In the genomic region with DNA sequence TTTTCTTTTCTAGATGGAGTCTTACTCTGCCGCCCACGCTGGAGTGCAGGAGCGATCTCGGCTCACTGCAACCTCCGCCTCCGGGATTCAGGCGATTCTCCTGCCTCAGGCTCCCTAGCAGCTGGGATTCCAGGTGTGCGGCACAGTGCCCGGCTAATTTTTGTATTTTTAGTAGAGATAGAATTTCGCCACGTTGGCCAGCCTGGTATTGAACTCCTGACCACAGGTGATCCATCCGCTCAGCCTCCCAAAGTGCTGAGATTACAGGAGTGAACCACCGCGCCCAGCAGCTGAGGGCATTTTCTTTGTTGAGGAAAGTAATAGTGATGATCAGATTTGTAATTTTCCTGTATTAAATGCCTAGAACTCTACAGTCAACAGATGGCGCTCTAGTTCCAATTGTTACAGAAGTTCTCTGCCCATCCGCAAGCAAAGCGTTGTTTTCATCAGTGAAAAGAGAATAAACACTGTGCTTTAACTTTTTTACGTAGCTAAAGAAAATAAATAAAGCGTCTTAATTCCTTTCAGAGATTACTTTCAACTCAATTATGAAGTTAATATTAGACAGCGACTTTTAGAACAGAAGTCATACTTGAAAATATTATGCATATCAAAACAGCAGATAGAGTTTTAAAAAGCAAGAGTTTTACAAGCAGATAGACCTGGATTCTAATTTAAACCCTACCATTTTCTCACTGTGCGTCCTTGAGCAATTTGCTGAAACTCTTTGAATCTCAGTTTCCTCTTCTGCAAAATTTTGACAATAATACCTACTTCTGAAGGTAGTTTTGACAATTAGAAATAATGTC, we compare ENCODE assay signal across 7 cellular contexts.
DNase-seq lines count a peak whose midpoint lies in the region; ATAC-seq and TF ChIP-seq lines count a peak whose summit lies in the region.

No MANE protein-coding gene starts in this region.

- no peaks in the 10 kb centered on the region for H3K9me2 ChIP-seq in HCT116 (ENCODE audit: insufficient read depth)

- POLR2A ChIA-PET in HCT116 (lab: Charles Lee), result interaction anchor here (0.6 to 1.9 kb wide), 3 partner anchors 91 to 510 kb away, joined by 3 to 6 read pairs (median 3); no protein-coding TSS in a partner anchor

- H3K27me3 ChIP-seq in HCT116 (ENCODE audit: insufficient read depth, low read length), result no peaks in the 10 kb centered on the region
- no peaks in the 10 kb centered on the region for H3K27me3 ChIP-seq in vagina

- TF ChIP-seq RAD21 in HCT116 (IDR thresholded peaks at IDR 0.05; ENCODE audit: low read depth), result peak; percentile 86

- peak overlapping the region; percentile 72 for H2AFZ ChIP-seq in HCT116 (ENCODE audit: low read depth, low read length, poor library complexity, severe bottlenecking)

- BruUV-seq in HCT116 (replicated peaks; lab: Mats Ljungman, UMichigan), result no TSS peak

- no peaks in the 10 kb centered on the region for H3K9me3 Mint-ChIP-seq in T-helper 2 cell treated with Interferon-gamma antibody and Interleukin-4, amounts not matched to agents 5 μg/mL and 100 μg/mL, for 36 hours

- peak; percentile 70 for ATAC-seq in HCT116

- H3K36me3 ChIP-seq in HCT116 (ENCODE audit: control insufficient read depth in 1 of 2, insufficient read depth in 2 of 2, low read length in 2 of 2) (no peaks in the 10 kb centered on the region), vagina (no peaks in the 10 kb centered on the region)

- peak overlapping the region; percentile 77 for H3K4me3 Mint-ChIP-seq in T-helper 2 cell treated with Interferon-gamma antibody and Interleukin-4, amounts not matched to agents 5 μg/mL and 100 μg/mL, for 36 hours

- TF ChIP-seq CTCF in HCT116 (IDR thresholded peaks at IDR 0.05 in 2 of 3, conservative IDR thresholded peaks at IDR 0.05 in 1 of 3; ENCODE audit: borderline replicate concordance in 1 of 3, insufficient read depth in 1 of 3, low read depth in 2 of 3, low read length in 2 of 3), result peak; percentile 66 to 79 (median 68); a peak in 5 of 6 replicates
- peak; percentile 72 for TF ChIP-seq CTCF in epithelial cell of esophagus (IDR thresholded peaks at IDR 0.05; ENCODE audit: insufficient read depth, low read depth, low read length, missing control alignments)
- peak in 2 of 3 experiments; percentile 44 to 71 for TF ChIP-seq CTCF in vagina (IDR thresholded peaks at IDR 0.05)

- H3K4me1 Mint-ChIP-seq in T-helper 2 cell treated with Interferon-gamma antibody and Interleukin-4, amounts not matched to agents 5 μg/mL and 100 μg/mL, for 36 hours (ENCODE audit: low read depth), result peaks cover 19% of the 10 kb centered on the region

- TF ChIP-seq POLR2A in HCT116 (IDR thresholded peaks at IDR 0.05; ENCODE audit: borderline replicate concordance, extremely low read depth, insufficient read depth, insufficient read length) (no peak), vagina (IDR thresholded peaks at IDR 0.05) (no peak)

- H3K27ac Mint-ChIP-seq in T-helper 2 cell treated with Interferon-gamma antibody and Interleukin-4, amounts not matched to agents 5 μg/mL and 100 μg/mL, for 36 hours, result peak overlapping the region; percentile 66

- DNase-seq in GF-D8 (lab: John Stamatoyannopoulos, UW) (peak; percentile 2), HCT116 (ENCODE audit: low read depth, low spot score) (peak; percentile 76), NCI-H2029 treated with DMSO at 0.1 percent for 48 hours (lab: John Stamatoyannopoulos, UW) (peak; percentile 86), epithelial cell of esophagus (ENCODE audit: low read depth) (peak; percentile 77), middle frontal gyrus (ENCODE audit: extremely low spot score, low spot score) (peak; percentile 71), vagina (ENCODE audit: extremely low spot score in 2 of 2) (no peak)
- no peak for DNase-seq in T-helper 2 cell treated with Interferon-gamma antibody and Interleukin-4, amounts not matched to agents 5 μg/mL and 100 μg/mL, for 36 hours (ENCODE audit: low spot score)

- CTCF ChIA-PET in HCT116 (lab: Charles Lee), result interaction anchor here (0.7 to 3.9 kb wide), 9 partner anchors 9 to 511 kb away, joined by 3 to 47 read pairs (median 5); partner anchors contain the start of genes GALNT4 and POC1B

- H4K20me1 ChIP-seq in HCT116 (ENCODE audit: insufficient read depth), result no peaks in the 10 kb centered on the region

- H3K27ac ChIP-seq in HCT116 (ENCODE audit: low read depth, low read length) (peak overlapping the region; percentile 50), vagina (no peak overlapping the region)

- H3K9ac ChIP-seq in HCT116 (ENCODE audit: low read length), result peak overlapping the region; percentile 61

- H3K4me1 ChIP-seq in HCT116 (ENCODE audit: control insufficient read depth in 1 of 2, insufficient read depth in 2 of 2, low read length in 2 of 2), result peaks cover 2 to 36% of the 10 kb centered on the region in 2 experiments; a peak in 3 of 4 replicates
- H3K4me1 ChIP-seq in vagina, result no peaks in the 10 kb centered on the region

- intact Hi-C loops in HCT116 (cut with micrococcal nuclease) (loop anchor here (1.0 kb wide), 3 partner anchors 336 to 512 kb away; partner anchors contain the start of gene GALNT4), vagina (cut with DNase I) (no loop called here)

- RAD21 ChIA-PET in HCT116 (lab: Charles Lee; ENCODE audit: low non-redundant PET in 1 of 2, low total read pairs in 2 of 2, uncharacterized antibody in 2 of 2, unreplicated experiment in 2 of 2), result no interaction called here

- no peaks in the 10 kb centered on the region for H3K79me2 ChIP-seq in HCT116 (ENCODE audit: insufficient read depth, low read length)

- peak overlapping the region; percentile 83 for H3K4me2 ChIP-seq in HCT116 (ENCODE audit: low read length)

- H3K9me3 ChIP-seq in HCT116 (ENCODE audit: control insufficient read depth in 1 of 2, insufficient read depth in 1 of 2, low read depth in 1 of 2, low read length in 2 of 2) (no peaks in the 10 kb centered on the region), vagina (no peaks in the 10 kb centered on the region)

- peaks cover 6% of the 10 kb centered on the region for H3K27me3 Mint-ChIP-seq in T-helper 2 cell treated with Interferon-gamma antibody and Interleukin-4, amounts not matched to agents 5 μg/mL and 100 μg/mL, for 36 hours (ENCODE audit: low read depth)

- H3K4me3 ChIP-seq in HCT116 (replicated peaks in 1 of 2; ENCODE audit: low read depth in 1 of 2, low read length in 2 of 2) (peak overlapping the region; percentile 41 to 60), epithelial cell of esophagus (ENCODE audit: low read length) (no peak overlapping the region), vagina (no peak overlapping the region)

- H3K36me3 Mint-ChIP-seq in T-helper 2 cell treated with Interferon-gamma antibody and Interleukin-4, amounts not matched to agents 5 μg/mL and 100 μg/mL, for 36 hours (ENCODE audit: low read depth), result peaks cover 5% of the 10 kb centered on the region

TF ChIP-seq in HCT116, 20 proteins besides CTCF, POLR2A, EP300 and RAD21 (continues in another document):
- TF ChIP-seq ZBTB33 (IDR thresholded peaks at IDR 0.05; ENCODE audit: extremely low read depth, insufficient replicate concordance, low read length), result no peak
- no peak for TF ChIP-seq ZNF274 (IDR thresholded peaks at IDR 0.05; ENCODE audit: low read depth, low read length)
- TF ChIP-seq SP1 (IDR thresholded peaks at IDR 0.05; ENCODE audit: low read depth), result no peak; the same call in 1 of the 2 replicates
- peak; percentile 39; the same call in 1 of the 2 replicates for TF ChIP-seq MAX (IDR thresholded peaks at IDR 0.05)
- peak; percentile 88 for TF ChIP-seq EGR1 (IDR thresholded peaks at IDR 0.05; ENCODE audit: low read depth)
- no peak for TF ChIP-seq EZH2phosphoT487 (IDR thresholded peaks at IDR 0.05; ENCODE audit: borderline replicate concordance)
- peak; percentile 72 for TF ChIP-seq CBX3 (IDR thresholded peaks at IDR 0.05; ENCODE audit: low read depth)
- TF ChIP-seq, protein P1, sequence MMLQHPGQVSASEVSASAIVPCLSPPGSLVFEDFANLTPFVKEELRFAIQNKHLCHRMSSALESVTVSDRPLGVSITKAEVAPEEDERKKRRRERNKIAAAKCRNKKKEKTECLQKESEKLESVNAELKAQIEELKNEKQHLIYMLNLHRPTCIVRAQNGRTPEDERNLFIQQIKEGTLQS (IDR thresholded peaks at IDR 0.05), result no peak
- TF ChIP-seq SRF (IDR thresholded peaks at IDR 0.05; ENCODE audit: low read depth), result no peak
- TF ChIP-seq EZH2 (IDR thresholded peaks at IDR 0.05), result no peak
- no peak for TF ChIP-seq TCF7L2 (IDR thresholded peaks at IDR 0.05; ENCODE audit: borderline replicate concordance, extremely low read depth, insufficient read depth, insufficient read length)
- TF ChIP-seq CEBPB (IDR thresholded peaks at IDR 0.05; ENCODE audit: low read depth), result no peak
- TF ChIP-seq FOSL1 (IDR thresholded peaks at IDR 0.05; ENCODE audit: low read depth), result no peak

Comparison
In these comparisons a context has a peak if more than half of its experiments do, and no peak if none do; other contexts are left out.
1. DNase-seq: peak in GF-D8 (single experiment), HCT116 (single experiment), NCI-H2029 treated with DMSO at 0.1 percent for 48 hours (single experiment), epithelial cell of esophagus (single experiment) and middle frontal gyrus (single experiment); none in T-helper 2 cell treated with Interferon-gamma antibody and Interleukin-4, amounts not matched to agents 5 μg/mL and 100 μg/mL, for 36 hours (single experiment) and vagina (0 of 2).
2. H3K4me3 ChIP-seq: peak in HCT116 (2 of 2); none in epithelial cell of esophagus (single experiment) and vagina (0 of 2).
3. Peak in every context shown above with its lines, with median percentiles within 50 percentile points of each other: CTCF ChIP-seq.